In the genomic region with DNA sequence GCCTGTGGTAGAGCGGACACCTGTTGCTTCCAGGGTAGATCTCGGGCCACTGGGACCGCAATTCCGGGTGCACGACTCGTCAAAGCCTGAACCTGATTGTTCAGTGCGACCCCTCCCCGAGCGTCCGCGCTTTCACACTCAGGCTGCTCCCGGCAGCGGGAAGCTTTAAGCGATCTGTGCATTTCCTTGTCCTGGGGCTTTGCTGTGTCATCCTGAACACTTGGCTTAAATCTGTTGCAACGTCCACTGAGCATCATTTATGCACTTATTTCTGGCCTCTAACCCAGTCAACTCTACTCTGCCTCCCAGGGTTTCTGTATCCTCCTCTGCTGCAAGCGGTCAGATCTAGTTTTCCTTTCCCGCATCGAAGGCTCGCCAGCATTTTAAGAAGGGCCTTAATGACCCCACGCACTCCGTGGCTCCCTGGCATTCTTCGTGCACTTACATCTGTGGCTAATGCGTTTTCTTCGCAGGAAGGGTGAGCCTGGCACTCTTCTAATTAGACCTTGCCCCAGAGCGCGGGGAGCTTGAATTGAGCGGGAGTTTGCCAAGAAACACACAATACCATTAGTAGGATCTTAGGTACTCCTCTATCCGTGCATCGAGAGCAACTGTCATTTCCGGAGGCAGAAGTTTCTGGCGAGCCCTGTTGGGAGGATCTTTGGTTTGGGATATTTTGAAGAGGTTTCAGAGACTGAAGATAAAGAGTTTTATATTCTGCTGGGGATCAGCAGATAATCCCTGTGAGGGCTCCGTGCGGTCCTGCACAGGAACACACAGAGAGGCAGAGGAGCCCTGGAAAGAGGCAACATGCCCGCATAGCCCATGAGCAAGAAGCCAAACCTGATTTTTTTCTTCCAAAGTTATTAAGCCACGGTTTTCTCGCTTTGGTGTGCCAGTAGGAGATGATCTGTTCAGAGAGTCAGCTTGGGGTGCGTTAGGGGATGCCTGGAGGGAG, we compare ENCODE assay signal across 7 cellular contexts. TPM values are rescaled to one million over a fixed set of nuclear protein-coding genes. Genes with fewer than 3 reads are reported as not detected.
DNase-seq lines count a peak whose midpoint lies in the region; ATAC-seq and TF ChIP-seq lines count a peak whose summit lies in the region.

No MANE protein-coding gene starts in this region.

- H3K36me3 ChIP-seq in HAP-1 (replicated peaks) (peaks cover 2% of the 10 kb centered on the region; the same call in 1 of the 2 replicates), ovary (no peaks in the 10 kb centered on the region), PC-3 (ENCODE audit: low read depth, low read length) (no peaks in the 10 kb centered on the region)

- TF ChIP-seq EP300 in ovary (IDR thresholded peaks at IDR 0.05) = no peak

- H3K4me2 ChIP-seq in PC-3 (ENCODE audit: low read length) = no peak overlapping the region

- H3K27ac Mint-ChIP-seq in T-helper 17 cell = peak overlapping the region; percentile 4

- no peaks in the 10 kb centered on the region for H3K9me2 ChIP-seq in PC-3 (replicated peaks; ENCODE audit: low read length)

- no peaks in the 10 kb centered on the region for H3K9me3 ChIP-seq in HAP-1
- no peaks in the 10 kb centered on the region for H3K9me3 ChIP-seq in T-helper 17 cell (ENCODE audit: control insufficient read depth, low read length, poor library complexity, severe bottlenecking)
- no peaks in the 10 kb centered on the region for H3K9me3 ChIP-seq in ovary
- no peaks in the 10 kb centered on the region for H3K9me3 ChIP-seq in PC-3 (ENCODE audit: low read length)

- H3F3A ChIP-seq in PC-3 (ENCODE audit: low read length, unreplicated experiment) = no peaks in the 10 kb centered on the region

- peaks cover 15% of the 10 kb centered on the region for H3K4me1 Mint-ChIP-seq in T-helper 17 cell

- intact Hi-C loops in ovary (cut with DNase I) = no loop called here
- intact Hi-C loops in PC-3 (cut with micrococcal nuclease) = no loop called here

- no peaks in the 10 kb centered on the region for H3K79me2 ChIP-seq in PC-3 (ENCODE audit: low read length)

- in situ Hi-C loops in HAP-1 (cut with MboI; ENCODE audit: low sequenced_read_pairs) = no loop called here

- no peak for DNase-seq in HAP-1 (ENCODE audit: low spot score in 2 of 2)
- no peak for DNase-seq in T-helper 17 cell
- peak; percentile 28 to 71 for DNase-seq in foreskin fibroblast
- DNase-seq in ovary = peak in 4 of 5 donors; percentile 17 to 34 (median 26)
- DNase-seq in PC-3 = no peak
- DNase-seq in stimulated activated CD4-positive, alpha-beta T cell treated with anti-CD3 and anti-CD28 coated beads, Interleukin-4, amount 100 ng/mL, for 24 hours = no peak
- no peak for DNase-seq in T-helper 9 cell

- no peak overlapping the region for H3K9ac ChIP-seq in PC-3 (ENCODE audit: low read length)

- BruUV-seq in PC-3 (replicated peaks; lab: Mats Ljungman, UMichigan) = no TSS peak

- peak overlapping the region; percentile 94 for H3K4me3 Mint-ChIP-seq in T-helper 17 cell

- peaks cover 7% of the 10 kb centered on the region for H3K36me3 Mint-ChIP-seq in T-helper 17 cell (ENCODE audit: low read depth)

- CTCF ChIA-PET in PC-3 (lab: Charles Lee) = no interaction called here

- WGBS in ovary, 3 donors = 16 to 18% (median 18%) methylated on average over 37 of the region's 37 CpGs

- TF ChIP-seq CTCF in foreskin fibroblast (IDR thresholded peaks at IDR 0.05; ENCODE audit: low read depth, low read length) (no peak), ovary (IDR thresholded peaks at IDR 0.05) (no peak), PC-3 (conservative IDR thresholded peaks at IDR 0.05; ENCODE audit: low read depth, low read length) (no peak)

- H3K27me3 Mint-ChIP-seq in T-helper 17 cell = peaks cover 56% of the 10 kb centered on the region

- H3K4me3 ChIP-seq in HAP-1 (peak overlapping the region; percentile 48), foreskin fibroblast (ENCODE audit: low read depth in 1 of 2, low read length in 2 of 2) (peak overlapping the region; percentile 66 to 68), ovary (peak overlapping the region; percentile 74), PC-3 (ENCODE audit: low read length) (no peak overlapping the region)

- no peaks in the 10 kb centered on the region for H4K20me1 ChIP-seq in PC-3 (ENCODE audit: low read length)

- H3K4me1 ChIP-seq in HAP-1 = peaks cover 19% of the 10 kb centered on the region
- peaks cover 5% of the 10 kb centered on the region for H3K4me1 ChIP-seq in ovary (ENCODE audit: insufficient read depth)
- H3K4me1 ChIP-seq in PC-3 (ENCODE audit: insufficient read depth, low read length) = no peaks in the 10 kb centered on the region

- POLR2A ChIA-PET in PC-3 (lab: Charles Lee; ENCODE audit: unreplicated experiment) = no interaction called here

- no peak overlapping the region for H2AFZ ChIP-seq in PC-3 (ENCODE audit: low read length)

- no peak for TF ChIP-seq POLR2A in ovary (IDR thresholded peaks at IDR 0.05)

- H3K27me3 ChIP-seq in HAP-1 (ENCODE audit: low read depth) (no peaks in the 10 kb centered on the region), ovary (no peaks in the 10 kb centered on the region), PC-3 (ENCODE audit: low read length) (no peaks in the 10 kb centered on the region)

- H3K27ac ChIP-seq in ovary = peak overlapping the region in 1 of 2 donors; percentile 59
- no peak overlapping the region for H3K27ac ChIP-seq in PC-3 (ENCODE audit: low read length)

- peak; percentile 12 for ATAC-seq in T-helper 17 cell
- no peak for ATAC-seq in PC-3

RNA-seq across cellular contexts. Expression of gene DDIT4L, which starts 0.7 kb away (rescaled TPM):
- total RNA-seq in T-helper 17 cell (not detected), ovary (1 to 10 TPM; 1.1 to 9.3 (median 5.0) TPM), PC-3 (2014; rRNA removed) (not detected in 2 replicates)
- 1 to 10 TPM; 3.7 to 5.2 TPM for polyA plus RNA-seq in ovary

Comparison
In these comparisons a context has a peak if more than half of its experiments do, and no peak if none do; other contexts are left out.
1. DNase-seq: peak in foreskin fibroblast (2 of 2) and ovary (4 of 5); none in HAP-1 (0 of 2), T-helper 17 cell (0 of 3), PC-3 (single experiment), stimulated activated CD4-positive, alpha-beta T cell treated with anti-CD3 and anti-CD28 coated beads, Interleukin-4, amount 100 ng/mL, for 24 hours (single experiment) and T-helper 9 cell (single experiment).